Comparison of ENCODE assay signal across 24 cellular contexts in the genomic region with DNA sequence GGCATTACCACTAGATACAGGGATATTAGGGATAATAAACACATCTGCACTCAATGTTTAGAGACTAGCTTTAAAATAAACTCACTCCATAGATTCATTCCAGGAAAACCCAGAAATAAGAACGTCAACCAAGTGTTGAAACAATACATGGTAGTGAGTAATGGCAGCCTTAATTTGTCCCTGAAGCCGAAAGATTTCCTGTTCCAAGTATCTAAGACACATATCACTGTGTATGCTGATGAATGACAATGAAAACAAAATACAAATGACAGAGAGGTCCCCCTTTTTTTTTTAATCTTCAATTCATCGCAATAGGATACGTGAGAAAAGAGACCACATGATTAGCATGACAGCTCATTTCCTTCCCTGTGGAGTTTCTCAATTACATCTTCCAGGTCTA.
DNase-seq lines count a peak whose midpoint lies in the region; ATAC-seq and TF ChIP-seq lines count a peak whose summit lies in the region.
"Had no signal": no experiment of that assay in that cellular context is flagged by ENCODE, and none has a peak within 500 bp of the region (broad histone marks: within the 10 kb centered on the region; RNA-seq: fewer than 3 reads in every experiment).

No MANE protein-coding gene starts in this region.

- H3K79me1 ChIP-seq in IMR-90 (ENCODE audit: low read depth in 1 of 2, low read length in 2 of 2), result peaks cover 0 to 5% of the 10 kb centered on the region in 2 experiments; a peak in 2 of 4 replicates

- peak overlapping the region; percentile 12; the same call in 1 of the 2 replicates for H4K91ac ChIP-seq in IMR-90 (ENCODE audit: insufficient read depth, low read depth, low read length)

- peaks cover 14% of the 10 kb centered on the region for H3K9me1 ChIP-seq in IMR-90 (ENCODE audit: insufficient read depth, low read length)

- dilution Hi-C loops in IMR-90 (cut with HindIII; ENCODE audit: low sequenced_read_pairs, unreplicated experiment), result no loop called here

- CTCF ChIA-PET in IMR-90 (lab: Yijun Ruan, JAX), result interaction anchor here (0.6 to 1.5 kb wide), 4 partner anchors 34 to 254 kb away, joined by 3 to 4 read pairs (median 3); no protein-coding TSS in a partner anchor

- peak overlapping the region; percentile 83; the same call in 1 of the 2 replicates for H4K5ac ChIP-seq in IMR-90 (ENCODE audit: low read depth, low read length)

- H4K20me1 ChIP-seq in IMR-90 (ENCODE audit: insufficient read depth, low read length), result no peaks in the 10 kb centered on the region
- H4K20me1 ChIP-seq: BLaER1 had no signal

- H2BK20ac ChIP-seq in IMR-90 (ENCODE audit: low read depth, low read length), result peak overlapping the region; percentile 66; the same call in 1 of the 2 replicates

- H3K56ac ChIP-seq in IMR-90 (ENCODE audit: extremely low read depth, insufficient read depth, low read length), result peak overlapping the region; percentile 13; the same call in 1 of the 2 replicates

- no peak overlapping the region for H3K14ac ChIP-seq in IMR-90 (replicated peaks; ENCODE audit: low read depth, low read length)

- no peak overlapping the region for H2AFZ ChIP-seq in IMR-90 (replicated peaks; ENCODE audit: low read length, poor library complexity)
- H2AFZ ChIP-seq: neural progenitor cell had no signal

- H3K4me3 ChIP-seq in IMR-90 (ENCODE audit: insufficient read depth, low read depth, low read length), result no peak overlapping the region
- H3K4me3 ChIP-seq in epithelial cell of esophagus (ENCODE audit: low read length), result no peak overlapping the region
- H3K4me3 ChIP-seq in BE2C (ENCODE audit: low read depth, low read length), result no peak overlapping the region
- H3K4me3 ChIP-seq: BLaER1, coronary artery, neural progenitor cell, spleen, uterus had no signal

- H3K4me2 ChIP-seq in IMR-90 (ENCODE audit: low read depth, low read length), result peak overlapping the region; percentile 30; the same call in 1 of the 2 replicates
- H3K4me2 ChIP-seq: BLaER1, neural progenitor cell had no signal

- no peak overlapping the region for H2AK9ac ChIP-seq in IMR-90 (replicated peaks; ENCODE audit: low read depth, low read length, poor library complexity)

- POLR2A ChIA-PET in IMR-90 (lab: Charles Lee; ENCODE audit: unreplicated experiment), result no interaction called here

- no peaks in the 10 kb centered on the region for H3K36me3 ChIP-seq in IMR-90 (ENCODE audit: control insufficient read depth, insufficient read depth, low read length)
- no peaks in the 10 kb centered on the region for H3K36me3 ChIP-seq in BE2C
- H3K36me3 ChIP-seq: BLaER1, neural progenitor cell, spleen, uterus had no signal

- no peak overlapping the region for H2AK5ac ChIP-seq in IMR-90 (ENCODE audit: low read depth, low read length)

- intact Hi-C loops in IMR-90 (cut with micrococcal nuclease), result loop anchor here (10.0 kb wide), 1 partner anchor 57 kb away; no protein-coding TSS in a partner anchor

- no peak for TF ChIP-seq POLR2A in IMR-90 (IDR thresholded peaks at IDR 0.05; ENCODE audit: low read depth, low read length)

- H3K27me3 ChIP-seq in IMR-90 (ENCODE audit: control insufficient read depth, insufficient read depth, low read length), result no peaks in the 10 kb centered on the region
- H3K27me3 ChIP-seq in BE2C, result no peaks in the 10 kb centered on the region
- H3K27me3 ChIP-seq: BLaER1, neural progenitor cell, spleen, uterus had no signal

- DNase-seq in NCI-H146 (lab: John Stamatoyannopoulos, UW), result peak; percentile 6
- no peak for DNase-seq in NCI-H146 treated with DMSO at 0.1 percent for 48 hours (lab: John Stamatoyannopoulos, UW; ENCODE audit: unreplicated experiment)
- peak; percentile 75 for DNase-seq in IMR-90
- peak; percentile 12 for DNase-seq in epithelial cell of esophagus (ENCODE audit: low read depth)
- DNase-seq in pulmonary artery endothelial cell (ENCODE audit: low read depth, low spot score), result peak; percentile 29
- no peak for DNase-seq in BE2C
- no peak for DNase-seq in GM13976 (ENCODE audit: low spot score)
- no peak for DNase-seq in NCI-H446 treated with DMSO at 0.1 percent for 48 hours (lab: John Stamatoyannopoulos, UW)
- DNase-seq: activated naive CD4-positive, alpha-beta T cell treated with anti-CD3 and anti-CD28 coated beads, Interleukin-2, amount 10 ng/mL, durations not matched to agents 7 days and 5 days; activated T-cell treated with anti-CD3 and anti-CD28 coated beads, Interleukin-2, amount 50 U/mL, for 72 hours; Caco-2; foreskin melanocyte; midbrain; NCI-H1105 treated with DMSO at 0.1 percent for 48 hours; NCI-H524 treated with DMSO at 0.1 percent for 48 hours; spleen; stimulated activated CD4-positive, alpha-beta T cell treated with anti-CD3 and anti-CD28 coated beads, Interleukin-4, amount 100 ng/mL, for 4 hours; T-helper 9 cell; uterus had no signal

- peak overlapping the region; percentile 6; the same call in 1 of the 2 replicates for H3K4ac ChIP-seq in IMR-90 (ENCODE audit: low read depth, low read length)

- peak overlapping the region; percentile 26 to 40; a peak in 1 of 4 replicates for H4K8ac ChIP-seq in IMR-90 (ENCODE audit: low read depth in 2 of 2, low read length in 2 of 2)

- no peaks in the 10 kb centered on the region for H3K9me3 ChIP-seq in IMR-90 (ENCODE audit: control insufficient read depth, insufficient read depth, low read length)
- no peaks in the 10 kb centered on the region for H3K9me3 ChIP-seq in BE2C
- H3K9me3 ChIP-seq: BLaER1, Caco-2, spleen, uterus had no signal

- peak; percentile 6; the same call in 1 of the 2 replicates for ATAC-seq in IMR-90 (ENCODE audit: low read depth)
- ATAC-seq: activated CD4-positive, CD25-positive, alpha-beta regulatory T cell treated with anti-CD3 and anti-CD28 coated beads, Interleukin-2, amount 50 U/mL, for 24 hours had no signal

- TF ChIP-seq CTCF in IMR-90 (conservative IDR thresholded peaks at IDR 0.05; ENCODE audit: low read depth, low read length) (no peak), epithelial cell of esophagus (IDR thresholded peaks at IDR 0.05; ENCODE audit: insufficient read depth, low read depth, low read length, missing control alignments) (no peak), BE2C (IDR thresholded peaks at IDR 0.05; ENCODE audit: low read depth, low read length) (no peak), GM13976 (IDR thresholded peaks at IDR 0.05; ENCODE audit: borderline replicate concordance, control extremely low read depth, extremely low read depth, insufficient read depth, missing control alignments) (no peak)

- H3K27ac ChIP-seq in IMR-90 (ENCODE audit: insufficient read depth, low read length), result no peak overlapping the region
- H3K27ac ChIP-seq: 22Rv1, BLaER1, neural progenitor cell had no signal

- peak overlapping the region; percentile 89 for H2BK5ac ChIP-seq in IMR-90 (ENCODE audit: low read depth, low read length, poor library complexity, severe bottlenecking)

- WGBS in IMR-90 (ENCODE audit: extremely low coverage in 2 of 2, insufficient read length in 1 of 2), 2 experiments, result no CpG with 5 or more reads among the region's 4 CpGs

- no peak overlapping the region for H3K23ac ChIP-seq in IMR-90 (ENCODE audit: low read depth, low read length)

- in situ Hi-C loops in IMR-90 (cut with MboI; ENCODE audit: low sequenced_read_pairs), result loop anchor here (10.0 to 25.0 kb wide), 2 partner anchors 157 to 670 kb away; partner anchors contain the start of genes SLC39A10 and STK17B
- in situ Hi-C loops in GM13976 (cut with MboI; ENCODE audit: low sequenced_read_pairs, unreplicated experiment), result no loop called here

- H2BK120ac ChIP-seq in IMR-90 (ENCODE audit: low read depth, low read length), result peak overlapping the region; percentile 48

- no peak for TF ChIP-seq RAD21 in IMR-90 (IDR thresholded peaks at IDR 0.05; ENCODE audit: low read length)

- H3K9ac ChIP-seq in IMR-90 (ENCODE audit: low read depth, low read length), result no peak overlapping the region
- H3K9ac ChIP-seq: BLaER1, neural progenitor cell had no signal

- H3K18ac ChIP-seq in IMR-90 (ENCODE audit: low read depth, low read length), result peak overlapping the region; percentile 90

- peaks cover 30% of the 10 kb centered on the region for H3K4me1 ChIP-seq in IMR-90 (ENCODE audit: control insufficient read depth, insufficient read depth, low read length)
- H3K4me1 ChIP-seq in BE2C, result peaks cover 4% of the 10 kb centered on the region
- H3K4me1 ChIP-seq: BLaER1, neural progenitor cell, uterus had no signal

- H2BK15ac ChIP-seq in IMR-90 (ENCODE audit: low read depth, low read length), result no peak overlapping the region

- no TSS peak for BruUV-seq in IMR-90 (replicated peaks; lab: Mats Ljungman, UMichigan)

TF ChIP-seq in IMR-90, 13 proteins besides CTCF, POLR2A, EP300 and RAD21 (continues in another document):
- TF ChIP-seq RFX5 (IDR thresholded peaks at IDR 0.05; ENCODE audit: low read depth, low read length) (no peak), CEBPB (IDR thresholded peaks at IDR 0.05; ENCODE audit: low read depth, low read length) (no peak), RCOR1 (IDR thresholded peaks at IDR 0.05; ENCODE audit: insufficient replicate concordance, low read length) (no peak), CHD1 (IDR thresholded peaks at IDR 0.05; ENCODE audit: low read depth, low read length) (no peak), NFE2L2 (IDR thresholded peaks at IDR 0.05; ENCODE audit: low read depth, low read length) (no peak), FOS (IDR thresholded peaks at IDR 0.05; ENCODE audit: low read depth, low read length) (no peak), USF2 (IDR thresholded peaks at IDR 0.05; ENCODE audit: low read depth, low read length) (no peak), BHLHE40 (IDR thresholded peaks at IDR 0.05; ENCODE audit: low read depth, low read length) (no peak), MAZ (IDR thresholded peaks at IDR 0.05; ENCODE audit: borderline replicate concordance, low read depth, low read length) (no peak), MAFK (IDR thresholded peaks at IDR 0.05; ENCODE audit: low read depth, low read length) (no peak), SMC3 (IDR thresholded peaks at IDR 0.05; ENCODE audit: low read depth, low read length) (no peak)
- TF ChIP-seq, protein P1, sequence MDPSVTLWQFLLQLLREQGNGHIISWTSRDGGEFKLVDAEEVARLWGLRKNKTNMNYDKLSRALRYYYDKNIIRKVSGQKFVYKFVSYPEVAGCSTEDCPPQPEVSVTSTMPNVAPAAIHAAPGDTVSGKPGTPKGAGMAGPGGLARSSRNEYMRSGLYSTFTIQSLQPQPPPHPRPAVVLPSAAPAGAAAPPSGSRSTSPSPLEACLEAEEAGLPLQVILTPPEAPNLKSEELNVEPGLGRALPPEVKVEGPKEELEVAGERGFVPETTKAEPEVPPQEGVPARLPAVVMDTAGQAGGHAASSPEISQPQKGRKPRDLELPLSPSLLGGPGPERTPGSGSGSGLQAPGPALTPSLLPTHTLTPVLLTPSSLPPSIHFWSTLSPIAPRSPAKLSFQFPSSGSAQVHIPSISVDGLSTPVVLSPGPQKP (IDR thresholded peaks at IDR 0.05; ENCODE audit: borderline replicate concordance, low read depth, low read length), result no peak

Comparison
In these comparisons a context has a peak if more than half of its experiments do, and no peak if none do; other contexts are left out.
1. DNase-seq: peak in NCI-H146 (single experiment), IMR-90 (single experiment), epithelial cell of esophagus (single experiment) and pulmonary artery endothelial cell (single experiment); none in NCI-H146 treated with DMSO at 0.1 percent for 48 hours (single experiment), BE2C (single experiment), GM13976 (single experiment) and NCI-H446 treated with DMSO at 0.1 percent for 48 hours (single experiment).